1 cellular context compared by ENCODE assay signal in genomic region chr6:160991411-160992322, GRCh38.
A peak's percentile ranks its signal among the peaks of the same experiment; 100 is the strongest.
TF ChIP-seq lines count a peak whose summit lies in the region.

A gene with protein sequence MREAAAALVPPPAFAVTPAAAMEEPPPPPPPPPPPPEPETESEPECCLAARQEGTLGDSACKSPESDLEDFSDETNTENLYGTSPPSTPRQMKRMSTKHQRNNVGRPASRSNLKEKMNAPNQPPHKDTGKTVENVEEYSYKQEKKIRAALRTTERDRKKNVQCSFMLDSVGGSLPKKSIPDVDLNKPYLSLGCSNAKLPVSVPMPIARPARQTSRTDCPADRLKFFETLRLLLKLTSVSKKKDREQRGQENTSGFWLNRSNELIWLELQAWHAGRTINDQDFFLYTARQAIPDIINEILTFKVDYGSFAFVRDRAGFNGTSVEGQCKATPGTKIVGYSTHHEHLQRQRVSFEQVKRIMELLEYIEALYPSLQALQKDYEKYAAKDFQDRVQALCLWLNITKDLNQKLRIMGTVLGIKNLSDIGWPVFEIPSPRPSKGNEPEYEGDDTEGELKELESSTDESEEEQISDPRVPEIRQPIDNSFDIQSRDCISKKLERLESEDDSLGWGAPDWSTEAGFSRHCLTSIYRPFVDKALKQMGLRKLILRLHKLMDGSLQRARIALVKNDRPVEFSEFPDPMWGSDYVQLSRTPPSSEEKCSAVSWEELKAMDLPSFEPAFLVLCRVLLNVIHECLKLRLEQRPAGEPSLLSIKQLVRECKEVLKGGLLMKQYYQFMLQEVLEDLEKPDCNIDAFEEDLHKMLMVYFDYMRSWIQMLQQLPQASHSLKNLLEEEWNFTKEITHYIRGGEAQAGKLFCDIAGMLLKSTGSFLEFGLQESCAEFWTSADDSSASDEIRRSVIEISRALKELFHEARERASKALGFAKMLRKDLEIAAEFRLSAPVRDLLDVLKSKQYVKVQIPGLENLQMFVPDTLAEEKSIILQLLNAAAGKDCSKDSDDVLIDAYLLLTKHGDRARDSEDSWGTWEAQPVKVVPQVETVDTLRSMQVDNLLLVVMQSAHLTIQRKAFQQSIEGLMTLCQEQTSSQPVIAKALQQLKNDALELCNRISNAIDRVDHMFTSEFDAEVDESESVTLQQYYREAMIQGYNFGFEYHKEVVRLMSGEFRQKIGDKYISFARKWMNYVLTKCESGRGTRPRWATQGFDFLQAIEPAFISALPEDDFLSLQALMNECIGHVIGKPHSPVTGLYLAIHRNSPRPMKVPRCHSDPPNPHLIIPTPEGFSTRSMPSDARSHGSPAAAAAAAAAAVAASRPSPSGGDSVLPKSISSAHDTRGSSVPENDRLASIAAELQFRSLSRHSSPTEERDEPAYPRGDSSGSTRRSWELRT (N-terminal part only) (plus strand): TSS chr6:160991769. CDS start chr6:160991932, 163 bp downstream.

TF ChIP-seq in HepG2, 621 proteins besides CTCF, POLR2A, EP300 and RAD21 (continued from another document and continues in another):
- TF ChIP-seq BCL3 (CRISPR knock-in tag; IDR thresholded peaks at IDR 0.05) (peak; percentile 84; the same call in 1 of the 2 replicates), ASH2L (IDR thresholded peaks at IDR 0.05; ENCODE audit: insufficient read length, low read depth, low read length) (peak; percentile 94), FOXA3 (CRISPR knock-in tag; IDR thresholded peaks at IDR 0.05) (peak; percentile 62), ZNF644 (CRISPR knock-in tag; IDR thresholded peaks at IDR 0.05; ENCODE audit: low read depth) (no peak), ZNF792 (CRISPR knock-in tag; IDR thresholded peaks at IDR 0.05) (peak; percentile 1; the same call in 1 of the 2 replicates), TBX2 (CRISPR knock-in tag; IDR thresholded peaks at IDR 0.05; ENCODE audit: borderline replicate concordance) (peak; percentile 70), FOXM1 (CRISPR knock-in tag; IDR thresholded peaks at IDR 0.05) (peak; percentile 16; the same call in 1 of the 2 replicates), MEIS1 (CRISPR knock-in tag; IDR thresholded peaks at IDR 0.05; ENCODE audit: borderline replicate concordance) (peak; percentile 37; the same call in 1 of the 2 replicates), ZNF557 (CRISPR knock-in tag; IDR thresholded peaks at IDR 0.05) (peak; percentile 47; the same call in 1 of the 2 replicates), XBP1 (CRISPR knock-in tag; IDR thresholded peaks at IDR 0.05) (peak; percentile 39; the same call in 1 of the 2 replicates), CBX2 (IDR thresholded peaks at IDR 0.05; ENCODE audit: low read depth, low read length) (no peak), CBX2 (CRISPR knock-in tag; IDR thresholded peaks at IDR 0.05; ENCODE audit: low read depth) (peak; percentile 92; the same call in 1 of the 2 replicates), TCF12 (IDR thresholded peaks at IDR 0.05) (no peak), TCF12 (CRISPR knock-in tag; IDR thresholded peaks at IDR 0.05) (peak; percentile 83; the same call in 1 of the 2 replicates), ATF7-NPFF (CRISPR knock-in tag; IDR thresholded peaks at IDR 0.05; ENCODE audit: low read depth) (peak; percentile 91; the same call in 1 of the 2 replicates), ZFYVE20 (CRISPR knock-in tag; IDR thresholded peaks at IDR 0.05; ENCODE audit: borderline replicate concordance, low read depth) (peak; percentile 93; the same call in 1 of the 2 replicates), TEF (CRISPR knock-in tag; IDR thresholded peaks at IDR 0.05) (peak; percentile 67; the same call in 1 of the 2 replicates), RBM39 (IDR thresholded peaks at IDR 0.05; ENCODE audit: low read depth, low read length, poor library complexity, severe bottlenecking) (peak; percentile 91), PHF21A (CRISPR knock-in tag; IDR thresholded peaks at IDR 0.05) (peak; percentile 41; the same call in 1 of the 2 replicates), ZBTB8A (CRISPR knock-in tag; IDR thresholded peaks at IDR 0.05; ENCODE audit: borderline replicate concordance, low read depth) (peak; percentile 73; the same call in 1 of the 2 replicates), BRD4 (CRISPR knock-in tag; IDR thresholded peaks at IDR 0.05) (peak; percentile 75), YY1 (IDR thresholded peaks at IDR 0.05; ENCODE audit: insufficient read depth, insufficient replicate concordance, low read depth, low read length) (peak; percentile 99), DR1 (CRISPR knock-in tag; IDR thresholded peaks at IDR 0.05) (peak; percentile 35), ZSCAN22 (CRISPR knock-in tag; IDR thresholded peaks at IDR 0.05) (peak; percentile 83; the same call in 1 of the 2 replicates), ZNF512B (CRISPR knock-in tag; IDR thresholded peaks at IDR 0.05; ENCODE audit: borderline replicate concordance) (no peak), ZNF580 (CRISPR knock-in tag; IDR thresholded peaks at IDR 0.05; ENCODE audit: borderline replicate concordance, low read depth) (no peak; the same call in none of the 2 replicates), KDM3A (CRISPR knock-in tag; IDR thresholded peaks at IDR 0.05; ENCODE audit: low read depth) (peak; percentile 48), ZSCAN30 (CRISPR knock-in tag; IDR thresholded peaks at IDR 0.05) (no peak), ZNF263 (CRISPR knock-in tag; IDR thresholded peaks at IDR 0.05) (no peak), ZNF382 (CRISPR knock-in tag; IDR thresholded peaks at IDR 0.05; ENCODE audit: borderline replicate concordance) (no peak), CSRNP2 (CRISPR knock-in tag; conservative IDR thresholded peaks at IDR 0.05; ENCODE audit: low read depth) (0 out of 2 replicates have a peak, but pooled peaks have one; percentile 19), ZNF138 (CRISPR knock-in tag; IDR thresholded peaks at IDR 0.05; ENCODE audit: low read depth) (peak; percentile 86)
- TF ChIP-seq, protein P1, sequence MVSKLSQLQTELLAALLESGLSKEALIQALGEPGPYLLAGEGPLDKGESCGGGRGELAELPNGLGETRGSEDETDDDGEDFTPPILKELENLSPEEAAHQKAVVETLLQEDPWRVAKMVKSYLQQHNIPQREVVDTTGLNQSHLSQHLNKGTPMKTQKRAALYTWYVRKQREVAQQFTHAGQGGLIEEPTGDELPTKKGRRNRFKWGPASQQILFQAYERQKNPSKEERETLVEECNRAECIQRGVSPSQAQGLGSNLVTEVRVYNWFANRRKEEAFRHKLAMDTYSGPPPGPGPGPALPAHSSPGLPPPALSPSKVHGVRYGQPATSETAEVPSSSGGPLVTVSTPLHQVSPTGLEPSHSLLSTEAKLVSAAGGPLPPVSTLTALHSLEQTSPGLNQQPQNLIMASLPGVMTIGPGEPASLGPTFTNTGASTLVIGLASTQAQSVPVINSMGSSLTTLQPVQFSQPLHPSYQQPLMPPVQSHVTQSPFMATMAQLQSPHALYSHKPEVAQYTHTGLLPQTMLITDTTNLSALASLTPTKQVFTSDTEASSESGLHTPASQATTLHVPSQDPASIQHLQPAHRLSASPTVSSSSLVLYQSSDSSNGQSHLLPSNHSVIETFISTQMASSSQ (IDR thresholded peaks at IDR 0.05; ENCODE audit: low read depth) = no peak
- TF ChIP-seq, protein P1 (CRISPR knock-in tag; IDR thresholded peaks at IDR 0.05; ENCODE audit: borderline replicate concordance) = peak; percentile 72; the same call in 1 of the 2 replicates
- TF ChIP-seq, protein P2, sequence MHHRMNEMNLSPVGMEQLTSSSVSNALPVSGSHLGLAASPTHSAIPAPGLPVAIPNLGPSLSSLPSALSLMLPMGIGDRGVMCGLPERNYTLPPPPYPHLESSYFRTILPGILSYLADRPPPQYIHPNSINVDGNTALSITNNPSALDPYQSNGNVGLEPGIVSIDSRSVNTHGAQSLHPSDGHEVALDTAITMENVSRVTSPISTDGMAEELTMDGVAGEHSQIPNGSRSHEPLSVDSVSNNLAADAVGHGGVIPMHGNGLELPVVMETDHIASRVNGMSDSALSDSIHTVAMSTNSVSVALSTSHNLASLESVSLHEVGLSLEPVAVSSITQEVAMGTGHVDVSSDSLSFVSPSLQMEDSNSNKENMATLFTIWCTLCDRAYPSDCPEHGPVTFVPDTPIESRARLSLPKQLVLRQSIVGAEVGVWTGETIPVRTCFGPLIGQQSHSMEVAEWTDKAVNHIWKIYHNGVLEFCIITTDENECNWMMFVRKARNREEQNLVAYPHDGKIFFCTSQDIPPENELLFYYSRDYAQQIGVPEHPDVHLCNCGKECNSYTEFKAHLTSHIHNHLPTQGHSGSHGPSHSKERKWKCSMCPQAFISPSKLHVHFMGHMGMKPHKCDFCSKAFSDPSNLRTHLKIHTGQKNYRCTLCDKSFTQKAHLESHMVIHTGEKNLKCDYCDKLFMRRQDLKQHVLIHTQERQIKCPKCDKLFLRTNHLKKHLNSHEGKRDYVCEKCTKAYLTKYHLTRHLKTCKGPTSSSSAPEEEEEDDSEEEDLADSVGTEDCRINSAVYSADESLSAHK (CRISPR knock-in tag; IDR thresholded peaks at IDR 0.05; ENCODE audit: borderline replicate concordance) = no peak
